Comparison of ENCODE assay signal across 9 cellular contexts in the genomic region with DNA sequence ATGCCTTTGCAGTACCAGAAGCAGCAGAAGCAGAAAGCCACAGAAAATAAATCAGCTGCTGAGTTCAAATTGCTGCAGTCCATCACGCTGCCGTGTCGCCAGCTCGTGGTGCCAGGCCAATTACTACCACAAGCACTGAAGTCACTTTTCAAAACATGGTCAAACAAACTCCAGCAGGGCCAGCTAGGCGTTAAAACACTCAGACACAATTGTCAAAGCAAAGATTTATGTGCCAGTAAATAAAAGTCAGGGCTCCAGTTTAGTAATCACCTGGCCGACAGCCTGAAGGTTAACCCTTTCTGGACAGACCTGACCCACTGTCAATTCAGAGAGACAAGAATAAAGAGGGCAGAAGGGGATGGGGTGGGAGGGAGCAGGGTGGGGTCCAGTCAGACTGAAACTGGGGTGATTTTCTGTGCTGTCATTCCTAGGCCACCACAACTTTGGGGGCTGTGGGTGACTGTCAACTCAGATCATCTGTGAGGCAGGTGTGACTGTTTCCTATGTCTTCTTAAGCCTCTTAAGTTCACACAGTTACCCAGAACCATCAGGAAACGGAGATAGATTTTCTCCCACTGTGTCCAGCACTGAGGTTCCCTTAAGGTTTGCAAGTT.
DNase-seq lines count a peak whose midpoint lies in the region; ATAC-seq and TF ChIP-seq lines count a peak whose summit lies in the region.
"Had no signal": no experiment of that assay in that cellular context is flagged by ENCODE, and none has a peak within 500 bp of the region (broad histone marks: within the 10 kb centered on the region; RNA-seq: fewer than 3 reads in every experiment).

No MANE protein-coding gene starts in this region.

- H3K27me3 Mint-ChIP-seq in naive thymus-derived CD4-positive, alpha-beta T cell, result no peaks in the 10 kb centered on the region
- H3K27me3 Mint-ChIP-seq in WTC11 (ENCODE audit: low read depth), result peaks cover 2% of the 10 kb centered on the region; the same call in 1 of the 2 replicates

- intact Hi-C loops in naive thymus-derived CD4-positive, alpha-beta T cell (cut with micrococcal nuclease), result loop anchor here (1.0 to 5.0 kb wide), 4 partner anchors 14 to 110 kb away; partner anchors contain the start of gene FUT8 (in 1 of the 2)

- H3K9me3 Mint-ChIP-seq in naive thymus-derived CD4-positive, alpha-beta T cell, result peaks cover 0 to 1% (median 0%) of the 10 kb centered on the region in 11 donors
- no peaks in the 10 kb centered on the region for H3K9me3 Mint-ChIP-seq in WTC11

- POLR2A ChIA-PET in naive thymus-derived CD4-positive, alpha-beta T cell (lab: Charles Lee), result interaction anchor here (1.0 kb wide), 1 partner anchor 109 kb away, joined by 3 read pairs; no protein-coding TSS in a partner anchor
- POLR2A ChIA-PET in WTC11 (lab: Charles Lee), result no interaction called here

- no peaks in the 10 kb centered on the region for H3K36me3 ChIP-seq in Peyer's patch
- no peaks in the 10 kb centered on the region for H3K36me3 ChIP-seq in naive thymus-derived CD4-positive, alpha-beta T cell (ENCODE audit: control insufficient read depth in 2 of 3, insufficient read depth in 3 of 3, low read length in 3 of 3)

- no peak overlapping the region for H3K4me3 ChIP-seq in Peyer's patch
- no peak overlapping the region for H3K4me3 ChIP-seq in naive thymus-derived CD4-positive, alpha-beta T cell (ENCODE audit: low read length)
- H3K4me3 ChIP-seq: lung had no signal

- H3K27ac ChIP-seq in Peyer's patch, result peak overlapping the region in 3 of 4 donors; percentile 55 to 78 (median 75)
- no peak overlapping the region for H3K27ac ChIP-seq in naive thymus-derived CD4-positive, alpha-beta T cell (ENCODE audit: low read depth, low read length)

- CTCF ChIA-PET in naive thymus-derived CD4-positive, alpha-beta T cell (lab: Charles Lee), result interaction anchor here (0.8 to 1.3 kb wide), 2 partner anchors 10 to 81 kb away, joined by 3 to 4 read pairs; no protein-coding TSS in a partner anchor
- CTCF ChIA-PET in WTC11 (lab: Charles Lee), result interaction anchor here (0.6 to 1.5 kb wide), 3 partner anchors 21 to 649 kb away, joined by 3 to 4 read pairs (median 4); no protein-coding TSS in a partner anchor

- ATAC-seq in GM19043 (IDR thresholded peaks at IDR 0.05; ENCODE audit: low read depth, unreplicated experiment) (peak; percentile 50), HG03108 (IDR thresholded peaks at IDR 0.05; ENCODE audit: unreplicated experiment) (peak; percentile 40), WTC11 (no peak)
- ATAC-seq in naive thymus-derived CD4-positive, alpha-beta T cell, result peak; percentile 38

- peak; percentile 27 for DNase-seq in AG20443 (ENCODE audit: low spot score)
- DNase-seq in Peyer's patch, result peak in 2 of 3 donors; percentile 51 to 63
- DNase-seq in naive thymus-derived CD4-positive, alpha-beta T cell, result peak in 1 of 9 donors; percentile 56
- no peak for DNase-seq in WTC11 (ENCODE audit: low spot score)
- DNase-seq in C1 segment of cervical spinal cord (lab: John Stamatoyannopoulos, UW), result no peak
- no peak for DNase-seq in HuH-7 (ENCODE audit: low spot score)

- TF ChIP-seq CTCF in Peyer's patch (IDR thresholded peaks at IDR 0.05) (no peak), WTC11 (IDR thresholded peaks at IDR 0.05) (no peak)

- H3K4me1 ChIP-seq in Peyer's patch, result peaks cover 0 to 39% (median 9%) of the 10 kb centered on the region in 4 donors
- peaks cover 16 to 25% of the 10 kb centered on the region in 2 donors for H3K4me1 ChIP-seq in naive thymus-derived CD4-positive, alpha-beta T cell (ENCODE audit: control insufficient read depth in 2 of 2, insufficient read depth in 2 of 2, low read length in 2 of 2)

- TF ChIP-seq POLR2A in Peyer's patch (IDR thresholded peaks at IDR 0.05), result no peak

- H3K36me3 Mint-ChIP-seq in naive thymus-derived CD4-positive, alpha-beta T cell, result peaks cover 0 to 14% (median 2%) of the 10 kb centered on the region in 5 donors
- no peaks in the 10 kb centered on the region for H3K36me3 Mint-ChIP-seq in WTC11

- no peaks in the 10 kb centered on the region for H3K27me3 ChIP-seq in Peyer's patch
- no peaks in the 10 kb centered on the region for H3K27me3 ChIP-seq in naive thymus-derived CD4-positive, alpha-beta T cell (ENCODE audit: control insufficient read depth in 2 of 2, insufficient read depth in 2 of 2, low read length in 2 of 2)

- H3K9me3 ChIP-seq in Peyer's patch, result no peaks in the 10 kb centered on the region
- H3K9me3 ChIP-seq in naive thymus-derived CD4-positive, alpha-beta T cell (ENCODE audit: control insufficient read depth in 2 of 3, low read length in 3 of 3), result no peaks in the 10 kb centered on the region

- H3K4me1 Mint-ChIP-seq in naive thymus-derived CD4-positive, alpha-beta T cell, result peaks cover 37 to 76% (median 71%) of the 10 kb centered on the region in 7 donors
- peaks cover 26% of the 10 kb centered on the region for H3K4me1 Mint-ChIP-seq in WTC11

- peak overlapping the region in 7 of 9 donors; percentile 15 to 93 (median 47) for H3K27ac Mint-ChIP-seq in naive thymus-derived CD4-positive, alpha-beta T cell
- no peak overlapping the region for H3K27ac Mint-ChIP-seq in WTC11

- H3K4me3 Mint-ChIP-seq in naive thymus-derived CD4-positive, alpha-beta T cell, result peak overlapping the region in 3 of 10 donors; percentile 4 to 51 (median 48)
- no peak overlapping the region for H3K4me3 Mint-ChIP-seq in WTC11

TF ChIP-seq in WTC11, 78 proteins besides CTCF, POLR2A, EP300 and RAD21:
- TF ChIP-seq NFYB (CRISPR knock-in tag; conservative IDR thresholded peaks at IDR 0.05; ENCODE audit: low read depth), result no peak
- no peak for TF ChIP-seq CBFB (CRISPR knock-in tag; IDR thresholded peaks at IDR 0.05; ENCODE audit: low read depth)
TF ChIP-seq in WTC11: peak in this region for 0.

Comparison
In these comparisons a context has a peak if more than half of its experiments do, and no peak if none do; other contexts are left out.
1. DNase-seq: peak in AG20443 (single experiment) and Peyer's patch (2 of 3); none in WTC11 (single experiment), C1 segment of cervical spinal cord (0 of 14) and HuH-7 (single experiment).